In the genomic region with DNA sequence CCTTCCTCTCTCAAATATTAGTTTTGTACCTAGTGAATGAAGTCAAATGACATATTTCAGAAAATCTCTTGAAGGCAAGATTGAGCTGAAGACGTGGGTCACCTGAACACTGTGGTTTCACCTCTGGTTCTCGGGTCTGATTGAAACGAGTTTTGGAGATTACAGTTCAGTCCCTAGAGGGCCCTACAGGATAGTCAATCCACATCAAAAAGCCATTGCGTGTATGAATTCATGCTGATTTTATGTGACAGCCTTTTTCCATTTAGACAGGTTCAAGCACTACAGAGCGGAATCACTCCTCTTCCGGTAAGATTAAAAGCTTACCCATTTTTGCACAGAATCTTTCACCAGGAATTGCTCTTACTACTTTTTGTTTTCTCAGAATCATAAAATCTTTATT, we compare ENCODE assay signal across 9 cellular contexts.
DNase-seq lines count a peak whose midpoint lies in the region; ATAC-seq, FAIRE-seq and TF ChIP-seq lines count a peak whose summit lies in the region.
"Had no signal": no experiment of that assay in that cellular context is flagged by ENCODE, and none has a peak within 500 bp of the region (broad histone marks: within the 10 kb centered on the region; RNA-seq: fewer than 3 reads in every experiment).

No MANE protein-coding gene starts in this region.

- peaks cover 0 to 5% (median 0%) of the 10 kb centered on the region in 4 donors for H3K27me3 ChIP-seq in pancreas

- no peaks in the 10 kb centered on the region for H3K9me3 ChIP-seq in pancreas

- no peaks in the 10 kb centered on the region for H3K4me1 Mint-ChIP-seq in effector memory CD8-positive, alpha-beta T cell (ENCODE audit: low read depth in 2 of 2)

- in situ Hi-C loops in T47D (cut with HindIII; ENCODE audit: low pct_unique_long_range_greater_than_20kb, low sequenced_read_pairs) = no loop called here

- H3K27ac Mint-ChIP-seq in effector memory CD8-positive, alpha-beta T cell = no peak overlapping the region

- no peaks in the 10 kb centered on the region for H3K4me1 ChIP-seq in pancreas

- H3K27ac ChIP-seq in pancreas = no peak overlapping the region

- no peak for DNase-seq in activated CD4-positive, CD25-positive, alpha-beta regulatory T cell (lab: John Stamatoyannopoulos, UW)
- peak; percentile 3 for DNase-seq in NAMALWA (ENCODE audit: low spot score)
- DNase-seq in T47D (ENCODE audit: low read depth in 1 of 2, low spot score in 1 of 2) = peak; percentile 46 to 82
- DNase-seq in pancreas = peak in 1 of 6 donors; percentile 27
- no peak for DNase-seq in NCI-H446 treated with DMSO at 0.1 percent for 48 hours (lab: John Stamatoyannopoulos, UW)
- no peak for DNase-seq in effector memory CD8-positive, alpha-beta T cell
- DNase-seq: activated effector memory CD4-positive, alpha-beta T cell treated with Interleukin-2 at 50 U/mL for 16 hours had no signal

- H3K9me3 Mint-ChIP-seq in effector memory CD8-positive, alpha-beta T cell = no peaks in the 10 kb centered on the region

- no peak overlapping the region for H3K4me3 Mint-ChIP-seq in effector memory CD8-positive, alpha-beta T cell

- ATAC-seq in activated CD4-positive, CD25-positive, alpha-beta regulatory T cell treated with anti-CD3 and anti-CD28 coated beads, Interleukin-2, amount 50 U/mL, for 24 hours = peak; percentile 84 to 87
- peak; percentile 88 to 99 (median 96) for ATAC-seq in pancreas
- ATAC-seq in GM21717 (IDR thresholded peaks at IDR 0.05; ENCODE audit: unreplicated experiment) = no peak
- no peak for ATAC-seq in effector memory CD8-positive, alpha-beta T cell (replicated peaks)

- H3K36me3 Mint-ChIP-seq in effector memory CD8-positive, alpha-beta T cell (ENCODE audit: insufficient read depth) = peaks cover 3% of the 10 kb centered on the region

- 12 to 17% methylated on average over 6 of the region's 6 CpGs for WGBS in pancreas, 2 donors

- peak overlapping the region in 1 of 4 donors; percentile 22 for H3K4me3 ChIP-seq in pancreas

- peak in 3 of 4 donors; percentile 23 to 28 (median 24) for TF ChIP-seq CTCF in pancreas (IDR thresholded peaks at IDR 0.05)

- peaks cover 34 to 66% of the 10 kb centered on the region in 2 donors for H3K27me3 Mint-ChIP-seq in effector memory CD8-positive, alpha-beta T cell

- no peak for FAIRE-seq in pancreas (lab: Jason Lieb, UNC)

- no peaks in the 10 kb centered on the region for H3K36me3 ChIP-seq in pancreas

- intact Hi-C loops in pancreas (cut with DNase I) = loop anchor here in 2 of 3 donors (5.0 to 10.0 kb wide), 2 partner anchors 135 to 142 kb away; no protein-coding TSS in a partner anchor

Comparison
In these comparisons a context has a peak if more than half of its experiments do, and no peak if none do; other contexts are left out.
1. ATAC-seq: peak in activated CD4-positive, CD25-positive, alpha-beta regulatory T cell treated with anti-CD3 and anti-CD28 coated beads, Interleukin-2, amount 50 U/mL, for 24 hours (2 of 2) and pancreas (4 of 4); none in GM21717 (single experiment) and effector memory CD8-positive, alpha-beta T cell (single experiment).
2. DNase-seq: peak in NAMALWA (single experiment) and T47D (2 of 2); none in activated CD4-positive, CD25-positive, alpha-beta regulatory T cell (0 of 4), NCI-H446 treated with DMSO at 0.1 percent for 48 hours (single experiment) and effector memory CD8-positive, alpha-beta T cell (0 of 3).